4 cellular contexts compared by ENCODE assay signal in genomic region chr1:15389828-15390227, GRCh38. TPM values are rescaled to one million over a fixed set of nuclear protein-coding genes. Genes with fewer than 3 reads are reported as not detected.
"Had no signal": no experiment of that assay in that cellular context is flagged by ENCODE, and none has a peak within 500 bp of the region (broad histone marks: within the 10 kb centered on the region; RNA-seq: fewer than 3 reads in every experiment).

No MANE protein-coding gene starts in this region.

RNA-seq across cellular contexts. Expression of gene CTRC, which starts 48.4 kb away (rescaled TPM):
- total RNA-seq: HepG2, HT-29, HT1080, IMR-90 had no signal
